ENCODE assay signal across 1 cellular context in the genomic region with DNA sequence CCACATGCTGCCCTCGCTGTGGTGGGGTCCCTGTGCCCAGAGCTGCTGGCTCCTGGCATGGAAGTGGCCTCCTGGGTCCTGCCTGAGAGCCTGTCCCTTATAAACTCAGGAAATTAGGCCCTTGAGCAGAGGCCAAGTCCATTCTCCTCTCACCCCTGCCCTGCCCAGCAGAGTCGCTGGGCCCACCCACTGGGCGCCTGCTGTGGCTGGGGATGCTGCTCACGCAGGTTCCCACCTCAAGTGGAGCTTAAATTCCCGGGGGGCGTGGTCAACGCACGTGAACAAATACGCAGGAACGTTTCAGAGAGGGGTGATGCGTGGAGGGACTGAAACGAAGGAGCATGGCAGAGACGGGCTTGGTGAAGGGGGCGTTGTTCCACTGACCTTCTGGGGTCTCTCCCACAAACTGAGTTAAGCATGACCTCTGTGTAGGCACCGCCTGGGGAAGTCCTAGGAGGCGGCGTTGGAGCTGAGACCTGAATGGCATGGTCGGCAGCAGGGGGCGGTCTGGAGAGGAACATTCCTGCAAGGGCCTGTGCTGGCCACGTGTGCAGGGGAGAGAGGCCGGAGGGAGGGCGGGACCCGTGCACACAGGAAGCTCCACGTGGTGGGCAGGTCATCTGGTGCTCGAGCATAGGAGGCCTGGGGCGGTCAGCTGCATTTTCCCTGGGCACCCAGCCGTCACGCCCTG.
TF ChIP-seq lines count a peak whose summit lies in the region.

No MANE protein-coding gene starts in this region.

TF ChIP-seq in K562, 482 proteins besides CTCF, POLR2A, EP300 and RAD21 (continued from another document and continues in another):
- TF ChIP-seq, protein P1, sequence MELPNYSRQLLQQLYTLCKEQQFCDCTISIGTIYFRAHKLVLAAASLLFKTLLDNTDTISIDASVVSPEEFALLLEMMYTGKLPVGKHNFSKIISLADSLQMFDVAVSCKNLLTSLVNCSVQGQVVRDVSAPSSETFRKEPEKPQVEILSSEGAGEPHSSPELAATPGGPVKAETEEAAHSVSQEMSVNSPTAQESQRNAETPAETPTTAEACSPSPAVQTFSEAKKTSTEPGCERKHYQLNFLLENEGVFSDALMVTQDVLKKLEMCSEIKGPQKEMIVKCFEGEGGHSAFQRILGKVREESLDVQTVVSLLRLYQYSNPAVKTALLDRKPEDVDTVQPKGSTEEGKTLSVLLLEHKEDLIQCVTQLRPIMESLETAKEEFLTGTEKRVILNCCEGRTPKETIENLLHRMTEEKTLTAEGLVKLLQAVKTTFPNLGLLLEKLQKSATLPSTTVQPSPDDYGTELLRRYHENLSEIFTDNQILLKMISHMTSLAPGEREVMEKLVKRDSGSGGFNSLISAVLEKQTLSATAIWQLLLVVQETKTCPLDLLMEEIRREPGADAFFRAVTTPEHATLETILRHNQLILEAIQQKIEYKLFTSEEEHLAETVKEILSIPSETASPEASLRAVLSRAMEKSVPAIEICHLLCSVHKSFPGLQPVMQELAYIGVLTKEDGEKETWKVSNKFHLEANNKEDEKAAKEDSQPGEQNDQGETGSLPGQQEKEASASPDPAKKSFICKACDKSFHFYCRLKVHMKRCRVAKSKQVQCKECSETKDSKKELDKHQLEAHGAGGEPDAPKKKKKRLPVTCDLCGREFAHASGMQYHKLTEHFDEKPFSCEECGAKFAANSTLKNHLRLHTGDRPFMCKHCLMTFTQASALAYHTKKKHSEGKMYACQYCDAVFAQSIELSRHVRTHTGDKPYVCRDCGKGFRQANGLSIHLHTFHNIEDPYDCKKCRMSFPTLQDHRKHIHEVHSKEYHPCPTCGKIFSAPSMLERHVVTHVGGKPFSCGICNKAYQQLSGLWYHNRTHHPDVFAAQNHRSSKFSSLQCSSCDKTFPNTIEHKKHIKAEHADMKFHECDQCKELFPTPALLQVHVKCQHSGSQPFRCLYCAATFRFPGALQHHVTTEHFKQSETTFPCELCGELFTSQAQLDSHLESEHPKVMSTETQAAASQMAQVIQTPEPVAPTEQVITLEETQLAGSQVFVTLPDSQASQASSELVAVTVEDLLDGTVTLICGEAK (IDR thresholded peaks at IDR 0.05): 0 out of 2 replicates have a peak, but pooled peaks have one; percentile 32
- TF ChIP-seq, protein P1 (CRISPR knock-in tag; IDR thresholded peaks at IDR 0.05): peak; percentile 44; the same call in 1 of the 2 replicates
- TF ChIP-seq ZNF717 (CRISPR knock-in tag; IDR thresholded peaks at IDR 0.05): no peak
- no peak for TF ChIP-seq ARID2 (IDR thresholded peaks at IDR 0.05)
- TF ChIP-seq E2F6 (IDR thresholded peaks at IDR 0.05; ENCODE audit: borderline replicate concordance in 1 of 2, extremely low read depth in 1 of 2, insufficient read depth in 1 of 2, insufficient read length in 1 of 2, low read depth in 1 of 2, low read length in 1 of 2, poor library complexity in 1 of 2, severe bottlenecking in 1 of 2): peak; percentile 91 to 93
- TF ChIP-seq SNIP1 (IDR thresholded peaks at IDR 0.05; ENCODE audit: low read depth): no peak
- TF ChIP-seq, protein P2, sequence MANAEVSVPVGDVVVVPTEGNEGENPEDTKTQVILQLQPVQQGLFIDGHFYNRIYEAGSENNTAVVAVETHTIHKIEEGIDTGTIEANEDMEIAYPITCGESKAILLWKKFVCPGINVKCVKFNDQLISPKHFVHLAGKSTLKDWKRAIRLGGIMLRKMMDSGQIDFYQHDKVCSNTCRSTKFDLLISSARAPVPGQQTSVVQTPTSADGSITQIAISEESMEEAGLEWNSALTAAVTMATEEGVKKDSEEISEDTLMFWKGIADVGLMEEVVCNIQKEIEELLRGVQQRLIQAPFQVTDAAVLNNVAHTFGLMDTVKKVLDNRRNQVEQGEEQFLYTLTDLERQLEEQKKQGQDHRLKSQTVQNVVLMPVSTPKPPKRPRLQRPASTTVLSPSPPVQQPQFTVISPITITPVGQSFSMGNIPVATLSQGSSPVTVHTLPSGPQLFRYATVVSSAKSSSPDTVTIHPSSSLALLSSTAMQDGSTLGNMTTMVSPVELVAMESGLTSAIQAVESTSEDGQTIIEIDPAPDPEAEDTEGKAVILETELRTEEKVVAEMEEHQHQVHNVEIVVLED (CRISPR knock-in tag; IDR thresholded peaks at IDR 0.05): no peak
- no peak for TF ChIP-seq ARHGAP35 (IDR thresholded peaks at IDR 0.05; ENCODE audit: partially characterized antibody)
- 0 out of 4 replicates have a peak, but pooled peaks of 1 of the 2 experiments have one; percentile 12 for TF ChIP-seq NRF1 (conservative IDR thresholded peaks at IDR 0.05 in 1 of 2, IDR thresholded peaks at IDR 0.05 in 1 of 2)
- TF ChIP-seq CSDE1 (IDR thresholded peaks at IDR 0.05): no peak
- TF ChIP-seq EP400 (IDR thresholded peaks at IDR 0.05): peak; percentile 74; the same call in 1 of the 2 replicates
- TF ChIP-seq FOXJ3 (CRISPR knock-in tag; IDR thresholded peaks at IDR 0.05): no peak
- no peak for TF ChIP-seq ZNF584 (CRISPR knock-in tag; IDR thresholded peaks at IDR 0.05; ENCODE audit: low read depth)
- TF ChIP-seq, protein P3, sequence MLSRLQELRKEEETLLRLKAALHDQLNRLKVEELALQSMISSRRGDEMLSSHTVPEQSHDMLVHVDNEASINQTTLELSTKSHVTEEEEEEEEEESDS (CRISPR knock-in tag; IDR thresholded peaks at IDR 0.05): no peak
- no peak for TF ChIP-seq ATF1 (CRISPR knock-in tag; IDR thresholded peaks at IDR 0.05)
- peak; percentile 26; the same call in 1 of the 2 replicates for TF ChIP-seq ATF1 (tag; IDR thresholded peaks at IDR 0.05)
- TF ChIP-seq, protein P4, sequence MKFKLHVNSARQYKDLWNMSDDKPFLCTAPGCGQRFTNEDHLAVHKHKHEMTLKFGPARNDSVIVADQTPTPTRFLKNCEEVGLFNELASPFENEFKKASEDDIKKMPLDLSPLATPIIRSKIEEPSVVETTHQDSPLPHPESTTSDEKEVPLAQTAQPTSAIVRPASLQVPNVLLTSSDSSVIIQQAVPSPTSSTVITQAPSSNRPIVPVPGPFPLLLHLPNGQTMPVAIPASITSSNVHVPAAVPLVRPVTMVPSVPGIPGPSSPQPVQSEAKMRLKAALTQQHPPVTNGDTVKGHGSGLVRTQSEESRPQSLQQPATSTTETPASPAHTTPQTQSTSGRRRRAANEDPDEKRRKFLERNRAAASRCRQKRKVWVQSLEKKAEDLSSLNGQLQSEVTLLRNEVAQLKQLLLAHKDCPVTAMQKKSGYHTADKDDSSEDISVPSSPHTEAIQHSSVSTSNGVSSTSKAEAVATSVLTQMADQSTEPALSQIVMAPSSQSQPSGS (CRISPR knock-in tag; IDR thresholded peaks at IDR 0.05): no peak
- peak; percentile 76 for TF ChIP-seq ARID4B (CRISPR knock-in tag; IDR thresholded peaks at IDR 0.05)
- TF ChIP-seq MYBL2 (IDR thresholded peaks at IDR 0.05; ENCODE audit: low read depth): no peak
- no peak for TF ChIP-seq MYBL2 (CRISPR knock-in tag; IDR thresholded peaks at IDR 0.05; ENCODE audit: borderline replicate concordance)
- peak; percentile 61; the same call in 1 of the 2 replicates for TF ChIP-seq CBFB (CRISPR knock-in tag; IDR thresholded peaks at IDR 0.05)
- TF ChIP-seq OTX1 (CRISPR knock-in tag; IDR thresholded peaks at IDR 0.05): no peak
- TF ChIP-seq RBBP5 (IDR thresholded peaks at IDR 0.05; ENCODE audit: borderline replicate concordance, insufficient read depth, low read length, poor library complexity, severe bottlenecking): no peak
- no peak for TF ChIP-seq HMG20B (CRISPR knock-in tag; IDR thresholded peaks at IDR 0.05)
- no peak for TF ChIP-seq PCBP1 (IDR thresholded peaks at IDR 0.05; ENCODE audit: low read depth, low read length, poor library complexity, severe bottlenecking)
- TF ChIP-seq CUX1 (CRISPR knock-in tag; IDR thresholded peaks at IDR 0.05): no peak
- TF ChIP-seq KDM1A (IDR thresholded peaks at IDR 0.05): no peak
- peak; percentile 33; the same call in 1 of the 2 replicates for TF ChIP-seq GABPA (tag; conservative IDR thresholded peaks at IDR 0.05; ENCODE audit: low read depth)
- TF ChIP-seq TEAD2 (tag; IDR thresholded peaks at IDR 0.05): no peak
